In the genomic region with DNA sequence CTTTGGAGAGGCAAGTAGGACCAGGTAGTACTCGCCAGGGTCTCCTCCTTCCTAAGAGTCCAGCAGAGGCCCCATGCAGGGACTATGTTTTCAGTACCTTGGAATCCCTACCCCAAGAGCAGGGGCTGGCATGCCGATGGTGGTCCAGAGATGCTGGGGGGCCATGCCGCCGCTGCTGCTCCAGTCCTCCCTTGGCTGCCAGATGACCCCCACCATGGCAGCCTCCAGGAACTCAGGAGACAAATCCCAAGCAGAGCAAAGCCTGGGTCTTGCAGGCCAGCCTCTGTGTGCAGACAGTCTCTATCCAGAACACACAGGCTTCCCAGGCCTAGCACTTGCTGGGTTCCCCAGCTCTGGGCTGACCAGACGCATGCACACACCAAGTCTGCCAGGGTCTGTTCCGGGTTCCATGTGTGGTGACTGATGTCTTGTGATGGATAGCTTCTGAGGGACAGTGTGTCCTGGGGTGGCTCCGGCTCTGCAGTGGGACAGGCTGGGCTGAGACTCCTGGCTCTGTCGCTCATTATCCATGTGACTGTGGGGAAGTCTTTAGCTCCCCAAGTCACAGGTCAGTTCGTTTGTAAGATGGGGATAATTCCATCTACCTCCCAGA, we compare ENCODE assay signal across 24 cellular contexts.
A peak's percentile ranks its signal among the peaks of the same experiment; 100 is the strongest.
DNase-seq lines count a peak whose midpoint lies in the region; ATAC-seq, FAIRE-seq and TF ChIP-seq lines count a peak whose summit lies in the region.
"Had no signal": no experiment of that assay in that cellular context is flagged by ENCODE, and none has a peak within 500 bp of the region (broad histone marks: within the 10 kb centered on the region; RNA-seq: fewer than 3 reads in every experiment).

No MANE protein-coding gene starts in this region.

- peak; percentile 23 for DNase-seq in activated CD4-positive, CD25-positive, alpha-beta regulatory T cell treated with anti-CD3 and anti-CD28 coated beads, Interleukin-2, amount 50 U/mL, for 72 hours
- DNase-seq in activated CD4-positive, CD25-positive, alpha-beta regulatory T cell (lab: John Stamatoyannopoulos, UW): no peak
- DNase-seq in HepG2 (ENCODE audit: low spot score) (no peak), posterior vena cava (ENCODE audit: low spot score) (peak; percentile 46), Peyer's patch (no peak)
- no peak for DNase-seq in T-helper 2 cell treated with Interferon-gamma antibody and Interleukin-4, amounts not matched to agents 5 μg/mL and 100 μg/mL, for 36 hours (ENCODE audit: low spot score)
- DNase-seq: ACHN; CD4-positive, alpha-beta T cell; HCEC 1CT; IMR-90; NCI-H1105; NCI-H2081; NCI-H2171; NCI-H345; NCI-H524; NCI-H774; SJCRH30 had no signal

- H3K4me3 Mint-ChIP-seq in activated T-helper 17 cell treated with anti-CD3 and anti-CD28 coated beads, Interleukin-2, amount 50 U/mL, for 72 hours: no peak overlapping the region
- H3K4me3 Mint-ChIP-seq in T-helper 2 cell treated with Interferon-gamma antibody and Interleukin-4, amounts not matched to agents 5 μg/mL and 100 μg/mL, for 36 hours: no peak overlapping the region
- H3K4me3 Mint-ChIP-seq: CD4-positive, alpha-beta T cell had no signal

- H3K4me1 ChIP-seq in HepG2 (ENCODE audit: insufficient read depth, low read length) (peaks cover 69% of the 10 kb centered on the region), Peyer's patch (peaks cover 0 to 40% (median 4%) of the 10 kb centered on the region in 4 donors)
- H3K4me1 ChIP-seq: SJCRH30 had no signal

- H3K9ac ChIP-seq in HepG2 (ENCODE audit: insufficient read depth, low read depth, low read length): no peak overlapping the region
- H3K9ac ChIP-seq: BLaER1, KMS-11 had no signal

- no peaks in the 10 kb centered on the region for H4K20me1 ChIP-seq in HepG2 (ENCODE audit: insufficient read depth, low read length)
- H4K20me1 ChIP-seq: BLaER1 had no signal

- H3K27me3 Mint-ChIP-seq in activated T-helper 17 cell treated with anti-CD3 and anti-CD28 coated beads, Interleukin-2, amount 50 U/mL, for 72 hours: no peaks in the 10 kb centered on the region
- no peaks in the 10 kb centered on the region for H3K27me3 Mint-ChIP-seq in T-helper 2 cell treated with Interferon-gamma antibody and Interleukin-4, amounts not matched to agents 5 μg/mL and 100 μg/mL, for 36 hours (ENCODE audit: low read depth)
- H3K27me3 Mint-ChIP-seq: CD4-positive, alpha-beta T cell had no signal

- H3K4me2 ChIP-seq in HepG2 (ENCODE audit: low read depth, low read length): no peak overlapping the region
- H3K4me2 ChIP-seq: BLaER1, KMS-11 had no signal

- no peak for FAIRE-seq in HepG2 (lab: Jason Lieb, UNC)
- FAIRE-seq: GM12891 had no signal

- TF ChIP-seq CTCF in HepG2 (CRISPR knock-in tag; IDR thresholded peaks at IDR 0.05) (no peak), Peyer's patch (IDR thresholded peaks at IDR 0.05) (no peak)

- peak; percentile 29 for ATAC-seq in HepG2
- no peak for ATAC-seq in esophagus mucosa
- no peak for ATAC-seq in activated T-helper 17 cell treated with anti-CD3 and anti-CD28 coated beads, Interleukin-2, amount 50 U/mL, for 72 hours (replicated peaks)
- ATAC-seq: Panc1 had no signal

- H3K4me3 ChIP-seq in HepG2 (replicated peaks in 1 of 3; ENCODE audit: insufficient read depth in 1 of 3, low read depth in 2 of 3, low read length in 3 of 3) (no peak overlapping the region), Peyer's patch (no peak overlapping the region)
- H3K4me3 ChIP-seq: BLaER1, SJCRH30 had no signal

- POLR2A ChIA-PET in HepG2 (lab: Yijun Ruan, JAX): interaction anchor here (1.0 to 2.6 kb wide), 2 partner anchors 13 to 15 kb away, joined by 4 to 8 read pairs; no protein-coding TSS in a partner anchor

- intact Hi-C loops in HepG2 (cut with micrococcal nuclease; ENCODE audit: unreplicated experiment) (no loop called here), posterior vena cava (cut with DNase I) (no loop called here)

- no peaks in the 10 kb centered on the region for H3K9me3 Mint-ChIP-seq in activated T-helper 17 cell treated with anti-CD3 and anti-CD28 coated beads, Interleukin-2, amount 50 U/mL, for 72 hours
- H3K9me3 Mint-ChIP-seq in T-helper 2 cell treated with Interferon-gamma antibody and Interleukin-4, amounts not matched to agents 5 μg/mL and 100 μg/mL, for 36 hours: no peaks in the 10 kb centered on the region
- H3K9me3 Mint-ChIP-seq: CD4-positive, alpha-beta T cell had no signal

- H3K36me3 Mint-ChIP-seq in activated T-helper 17 cell treated with anti-CD3 and anti-CD28 coated beads, Interleukin-2, amount 50 U/mL, for 72 hours (ENCODE audit: low read depth): no peaks in the 10 kb centered on the region
- no peaks in the 10 kb centered on the region for H3K36me3 Mint-ChIP-seq in T-helper 2 cell treated with Interferon-gamma antibody and Interleukin-4, amounts not matched to agents 5 μg/mL and 100 μg/mL, for 36 hours (ENCODE audit: low read depth)

- no TSS peak for BruUV-seq in HepG2 (replicated peaks; lab: Mats Ljungman, UMichigan)

- H3K27ac ChIP-seq in HepG2 (ENCODE audit: extremely low read length, insufficient read depth, low read length) (peak overlapping the region; percentile 18), Peyer's patch (peak overlapping the region in 2 of 4 donors; percentile 63 to 82)
- H3K27ac ChIP-seq: 22Rv1, BLaER1, KMS-11, SJCRH30 had no signal

- no peaks in the 10 kb centered on the region; a peak in 1 of 5 replicates for H3K36me3 ChIP-seq in HepG2 (replicated peaks in 1 of 2; ENCODE audit: control insufficient read depth in 1 of 2, insufficient read depth in 2 of 2, low read length in 2 of 2)
- no peaks in the 10 kb centered on the region for H3K36me3 ChIP-seq in Peyer's patch
- H3K36me3 ChIP-seq: SJCRH30 had no signal

- peaks cover 9% of the 10 kb centered on the region for H3K4me1 Mint-ChIP-seq in activated T-helper 17 cell treated with anti-CD3 and anti-CD28 coated beads, Interleukin-2, amount 50 U/mL, for 72 hours
- no peaks in the 10 kb centered on the region for H3K4me1 Mint-ChIP-seq in T-helper 2 cell treated with Interferon-gamma antibody and Interleukin-4, amounts not matched to agents 5 μg/mL and 100 μg/mL, for 36 hours (ENCODE audit: low read depth)

- H3K27ac Mint-ChIP-seq in activated T-helper 17 cell treated with anti-CD3 and anti-CD28 coated beads, Interleukin-2, amount 50 U/mL, for 72 hours: no peak overlapping the region
- no peak overlapping the region for H3K27ac Mint-ChIP-seq in T-helper 2 cell treated with Interferon-gamma antibody and Interleukin-4, amounts not matched to agents 5 μg/mL and 100 μg/mL, for 36 hours
- H3K27ac Mint-ChIP-seq: CD4-positive, alpha-beta T cell had no signal

- no peak for TF ChIP-seq POLR2A in HepG2 (IDR thresholded peaks at IDR 0.05; ENCODE audit: insufficient read depth in 1 of 2, low read depth in 2 of 2, low read length in 2 of 2)
- TF ChIP-seq POLR2A in Peyer's patch (IDR thresholded peaks at IDR 0.05): no peak

- in situ Hi-C loops in HepG2 (cut with HindIII; ENCODE audit: extremely low pct_ligation_motif_present, low pct_unique_long_range_greater_than_20kb): no loop called here

- no peaks in the 10 kb centered on the region for H3K79me2 ChIP-seq in HepG2 (ENCODE audit: insufficient read depth, low read length)

- WGBS in HepG2 (ENCODE audit: low lambda C conversion rate): 95% methylated on average over 5 of the region's 9 CpGs

- CTCF ChIA-PET in HepG2 (lab: Yijun Ruan, JAX; ENCODE audit: low intra/inter-chr PET ratio, low total read pairs): no interaction called here

- H3K27me3 ChIP-seq in HepG2 (ENCODE audit: control insufficient read depth in 1 of 2, insufficient read depth in 2 of 2, low read length in 2 of 2) (no peaks in the 10 kb centered on the region), Peyer's patch (no peaks in the 10 kb centered on the region)
- H3K27me3 ChIP-seq: BLaER1, SJCRH30 had no signal

- H2AFZ ChIP-seq in HepG2 (ENCODE audit: low read length): no peak overlapping the region

- no peak for TF ChIP-seq EP300 in HepG2 (IDR thresholded peaks at IDR 0.05; ENCODE audit: low read depth in 2 of 2, low read length in 2 of 2)
- TF ChIP-seq EP300 in HepG2 (CRISPR knock-in tag; IDR thresholded peaks at IDR 0.05; ENCODE audit: borderline replicate concordance): no peak

- TF ChIP-seq RAD21 in HepG2 (CRISPR knock-in tag; IDR thresholded peaks at IDR 0.05): no peak

- H3K9me3 ChIP-seq in HepG2 (ENCODE audit: low read length): no peaks in the 10 kb centered on the region
- H3K9me3 ChIP-seq in Peyer's patch: no peaks in the 10 kb centered on the region
- H3K9me3 ChIP-seq: BLaER1, SJCRH30 had no signal

TF ChIP-seq in HepG2, 621 proteins besides CTCF, POLR2A, EP300 and RAD21 (continues in another document):
- TF ChIP-seq NFRKB (IDR thresholded peaks at IDR 0.05) (no peak), XRCC5 (optimal IDR thresholded peaks at IDR 0.05; ENCODE audit: low read length) (no peak), EED (CRISPR knock-in tag; IDR thresholded peaks at IDR 0.05) (no peak), ZSCAN22 (CRISPR knock-in tag; IDR thresholded peaks at IDR 0.05) (no peak)
- TF ChIP-seq, protein P1, sequence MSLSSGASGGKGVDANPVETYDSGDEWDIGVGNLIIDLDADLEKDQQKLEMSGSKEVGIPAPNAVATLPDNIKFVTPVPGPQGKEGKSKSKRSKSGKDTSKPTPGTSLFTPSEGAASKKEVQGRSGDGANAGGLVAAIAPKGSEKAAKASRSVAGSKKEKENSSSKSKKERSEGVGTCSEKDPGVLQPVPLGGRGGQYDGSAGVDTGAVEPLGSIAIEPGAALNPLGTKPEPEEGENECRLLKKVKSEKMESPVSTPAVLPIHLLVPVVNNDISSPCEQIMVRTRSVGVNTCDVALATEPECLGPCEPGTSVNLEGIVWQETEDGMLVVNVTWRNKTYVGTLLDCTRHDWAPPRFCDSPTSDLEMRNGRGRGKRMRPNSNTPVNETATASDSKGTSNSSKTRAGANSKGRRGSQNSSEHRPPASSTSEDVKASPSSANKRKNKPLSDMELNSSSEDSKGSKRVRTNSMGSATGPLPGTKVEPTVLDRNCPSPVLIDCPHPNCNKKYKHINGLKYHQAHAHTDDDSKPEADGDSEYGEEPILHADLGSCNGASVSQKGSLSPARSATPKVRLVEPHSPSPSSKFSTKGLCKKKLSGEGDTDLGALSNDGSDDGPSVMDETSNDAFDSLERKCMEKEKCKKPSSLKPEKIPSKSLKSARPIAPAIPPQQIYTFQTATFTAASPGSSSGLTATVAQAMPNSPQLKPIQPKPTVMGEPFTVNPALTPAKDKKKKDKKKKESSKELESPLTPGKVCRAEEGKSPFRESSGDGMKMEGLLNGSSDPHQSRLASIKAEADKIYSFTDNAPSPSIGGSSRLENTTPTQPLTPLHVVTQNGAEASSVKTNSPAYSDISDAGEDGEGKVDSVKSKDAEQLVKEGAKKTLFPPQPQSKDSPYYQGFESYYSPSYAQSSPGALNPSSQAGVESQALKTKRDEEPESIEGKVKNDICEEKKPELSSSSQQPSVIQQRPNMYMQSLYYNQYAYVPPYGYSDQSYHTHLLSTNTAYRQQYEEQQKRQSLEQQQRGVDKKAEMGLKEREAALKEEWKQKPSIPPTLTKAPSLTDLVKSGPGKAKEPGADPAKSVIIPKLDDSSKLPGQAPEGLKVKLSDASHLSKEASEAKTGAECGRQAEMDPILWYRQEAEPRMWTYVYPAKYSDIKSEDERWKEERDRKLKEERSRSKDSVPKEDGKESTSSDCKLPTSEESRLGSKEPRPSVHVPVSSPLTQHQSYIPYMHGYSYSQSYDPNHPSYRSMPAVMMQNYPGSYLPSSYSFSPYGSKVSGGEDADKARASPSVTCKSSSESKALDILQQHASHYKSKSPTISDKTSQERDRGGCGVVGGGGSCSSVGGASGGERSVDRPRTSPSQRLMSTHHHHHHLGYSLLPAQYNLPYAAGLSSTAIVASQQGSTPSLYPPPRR (CRISPR knock-in tag; IDR thresholded peaks at IDR 0.05; ENCODE audit: borderline replicate concordance): no peak

Comparison
In these comparisons a context has a peak if more than half of its experiments do, and no peak if none do; other contexts are left out.
1. DNase-seq: peak in activated CD4-positive, CD25-positive, alpha-beta regulatory T cell treated with anti-CD3 and anti-CD28 coated beads, Interleukin-2, amount 50 U/mL, for 72 hours (single experiment) and posterior vena cava (single experiment); none in activated CD4-positive, CD25-positive, alpha-beta regulatory T cell (0 of 4), HepG2 (single experiment), T-helper 2 cell treated with Interferon-gamma antibody and Interleukin-4, amounts not matched to agents 5 μg/mL and 100 μg/mL, for 36 hours (single experiment) and Peyer's patch (0 of 3).